Comparison of ENCODE assay signal across 10 cellular contexts in the genomic region with DNA sequence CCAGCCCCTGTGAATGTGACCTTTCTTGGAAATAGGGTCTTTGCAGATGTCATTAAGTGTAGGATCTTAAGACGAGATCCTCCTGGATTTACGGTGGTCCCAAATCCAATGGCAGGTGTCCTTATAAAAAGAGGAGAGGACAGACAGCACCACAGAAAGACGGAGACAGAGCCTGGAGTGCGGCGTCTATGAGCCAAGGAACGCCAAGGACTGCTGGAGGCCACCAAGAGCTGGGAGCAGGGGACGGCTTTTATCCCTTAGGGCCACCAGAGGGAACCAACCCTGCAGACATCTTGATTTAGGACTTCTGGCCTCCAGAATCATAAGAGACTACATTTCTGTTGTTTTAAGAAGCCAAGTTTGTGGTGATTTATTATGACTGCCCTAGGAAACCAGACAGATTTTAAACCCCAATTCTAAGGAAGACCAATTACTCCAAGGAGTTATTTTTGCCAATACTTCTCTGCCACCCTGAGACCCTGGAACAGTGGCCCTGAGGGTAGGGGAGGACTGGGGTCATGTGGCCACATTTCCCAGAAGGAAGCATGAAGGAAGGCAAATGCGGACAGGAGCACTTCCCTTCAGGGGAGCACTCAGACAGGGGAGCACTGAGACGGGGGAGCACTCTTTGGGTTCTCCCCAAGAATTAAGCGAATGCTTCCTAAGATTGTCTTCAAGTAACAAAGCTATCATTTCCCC.
A peak's percentile ranks its signal among the peaks of the same experiment; 100 is the strongest.
DNase-seq lines count a peak whose midpoint lies in the region; ATAC-seq and TF ChIP-seq lines count a peak whose summit lies in the region.
"Had no signal": no experiment of that assay in that cellular context is flagged by ENCODE, and none has a peak within 500 bp of the region (broad histone marks: within the 10 kb centered on the region; RNA-seq: fewer than 3 reads in every experiment).

No MANE protein-coding gene starts in this region.

- no peak overlapping the region for H3K9ac ChIP-seq in mesendoderm (ENCODE audit: low read length)

- H3K56ac ChIP-seq in mesendoderm (ENCODE audit: low read length) = no peak overlapping the region

- DNase-seq in CD1c-positive myeloid dendritic cell (ENCODE audit: extremely low spot score) (peak; percentile 72), HuH-7 (ENCODE audit: low spot score) (peak; percentile 58), ascending aorta (ENCODE audit: low spot score in 2 of 2) (no peak), mesendoderm (peak; percentile 66), omental fat pad (ENCODE audit: low spot score) (no peak), testis (no peak)
- DNase-seq in activated CD8-positive, alpha-beta memory T cell treated with anti-CD3 and anti-CD28 coated beads, Interleukin-2, amount 50 U/mL, for 4 hours = no peak
- DNase-seq: NK-92 treated with Interleukin-12 subunit alpha and Interleukin-12 subunit beta, amount 100 ng/mL, for 24 hours; occipital lobe had no signal

- H3K4me3 ChIP-seq in ascending aorta = no peak overlapping the region
- H3K4me3 ChIP-seq in mesendoderm (ENCODE audit: low read length) = no peak overlapping the region
- no peak overlapping the region for H3K4me3 ChIP-seq in testis

- H3K9me3 ChIP-seq in ascending aorta (no peaks in the 10 kb centered on the region), testis (no peaks in the 10 kb centered on the region)

- no peak overlapping the region for H2BK120ac ChIP-seq in mesendoderm (ENCODE audit: low read depth, low read length)

- H3K4me1 ChIP-seq in ascending aorta (peaks cover 0 to 4% of the 10 kb centered on the region in 2 donors), mesendoderm (ENCODE audit: control insufficient read depth, low read depth, low read length) (peaks cover 6% of the 10 kb centered on the region), testis (no peaks in the 10 kb centered on the region)

- H3K18ac ChIP-seq in mesendoderm (ENCODE audit: low read length) = no peak overlapping the region

- no peak overlapping the region for H3K23ac ChIP-seq in mesendoderm (ENCODE audit: low read length)

- no peaks in the 10 kb centered on the region for H3K79me2 ChIP-seq in mesendoderm (ENCODE audit: control insufficient read depth, insufficient read depth, low read length)

- H3K27me3 ChIP-seq in ascending aorta (no peaks in the 10 kb centered on the region), mesendoderm (ENCODE audit: insufficient read depth, low read length, poor library complexity) (no peaks in the 10 kb centered on the region), testis (no peaks in the 10 kb centered on the region)

- no peak for ATAC-seq in omental fat pad (ENCODE audit: low FRiP score)
- ATAC-seq in GM18861 (IDR thresholded peaks at IDR 0.05; ENCODE audit: unreplicated experiment) = no peak

- intact Hi-C loops in ascending aorta (cut with DNase I) (loop anchor here (1.0 kb wide), 2 partner anchors 237 to 364 kb away; no protein-coding TSS in a partner anchor), testis (cut with DNase I; ENCODE audit: low total_unique reads) (no loop called here)

- WGBS in mesendoderm (ENCODE audit: extremely low coverage, insufficient coverage, low lambda C conversion rate) = no CpG with 5 or more reads among the region's 10 CpGs
- WGBS in testis, 2 donors = 86 to 89% methylated on average over 10 of the region's 10 CpGs

- TF ChIP-seq CTCF in ascending aorta (IDR thresholded peaks at IDR 0.05) (peak; percentile 51 to 67 (median 61)), omental fat pad (IDR thresholded peaks at IDR 0.05) (no peak), testis (IDR thresholded peaks at IDR 0.05) (no peak)

- no peak overlapping the region for H3K4ac ChIP-seq in mesendoderm (ENCODE audit: low read depth, low read length)

- H3K36me3 ChIP-seq in ascending aorta (peaks cover 0 to 22% of the 10 kb centered on the region in 2 donors), mesendoderm (ENCODE audit: control insufficient read depth, insufficient read depth, low read length) (no peaks in the 10 kb centered on the region), testis (ENCODE audit: low read depth, missing control alignments) (no peaks in the 10 kb centered on the region)

- H2AK5ac ChIP-seq in mesendoderm (ENCODE audit: low read length) = no peak overlapping the region

- no peak overlapping the region for H2BK5ac ChIP-seq in mesendoderm (ENCODE audit: low read length)

- no peak for TF ChIP-seq POLR2A in testis (IDR thresholded peaks at IDR 0.05)

- no peak overlapping the region for H4K8ac ChIP-seq in mesendoderm (ENCODE audit: low read depth, low read length)

- H2BK15ac ChIP-seq in mesendoderm (replicated peaks; ENCODE audit: low read depth) = no peak overlapping the region

- H3K79me1 ChIP-seq in mesendoderm (ENCODE audit: low read length) = no peaks in the 10 kb centered on the region

- H3K27ac ChIP-seq in ascending aorta (no peak overlapping the region), mesendoderm (ENCODE audit: low read depth, low read length) (no peak overlapping the region), testis (no peak overlapping the region)

- H3K4me2 ChIP-seq in mesendoderm (ENCODE audit: low read length) = no peak overlapping the region

- H4K5ac ChIP-seq in mesendoderm (ENCODE audit: low read length) = no peak overlapping the region

Comparison
In these comparisons a context has a peak if more than half of its experiments do, and no peak if none do; other contexts are left out.
1. DNase-seq: peak in CD1c-positive myeloid dendritic cell (single experiment), HuH-7 (single experiment) and mesendoderm (single experiment); none in ascending aorta (0 of 2), omental fat pad (single experiment), activated CD8-positive, alpha-beta memory T cell treated with anti-CD3 and anti-CD28 coated beads, Interleukin-2, amount 50 U/mL, for 4 hours (single experiment) and testis (single experiment).
2. CTCF ChIP-seq: peak in ascending aorta (3 of 3); none in omental fat pad (0 of 3) and testis (0 of 3).